ENCODE assay signal across 8 cellular contexts in the genomic region with DNA sequence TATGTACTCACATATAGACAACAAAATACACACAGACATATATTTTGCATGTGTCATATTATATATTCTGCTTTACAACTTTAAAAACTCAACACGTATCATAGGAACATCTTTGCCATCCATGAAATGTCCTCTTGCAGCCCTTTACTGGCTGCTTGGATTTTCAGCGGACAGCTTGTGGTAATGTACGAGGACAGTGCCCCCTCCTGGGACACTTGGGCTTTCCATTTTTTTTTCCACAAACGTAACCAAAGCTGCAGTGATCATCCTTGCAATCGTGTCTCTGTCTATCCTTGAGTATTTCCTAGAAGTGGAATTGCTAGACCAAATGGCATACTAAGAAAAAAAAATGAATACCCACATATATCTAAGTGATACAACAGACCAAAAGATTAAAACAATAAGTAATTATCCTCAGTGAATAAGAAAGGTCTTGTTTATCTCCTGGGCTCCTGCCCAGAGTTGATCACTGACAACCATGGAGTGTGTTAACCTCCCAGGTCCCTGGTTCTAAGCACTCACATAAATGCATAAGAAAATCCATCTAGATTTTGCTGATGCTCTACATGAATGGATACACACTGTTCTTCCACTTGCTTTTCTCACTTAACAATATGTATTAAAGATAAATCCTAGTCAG. TPM values are rescaled to one million over a fixed set of nuclear protein-coding genes. Genes with fewer than 3 reads are reported as not detected.
A peak's percentile ranks its signal among the peaks of the same experiment; 100 is the strongest.
DNase-seq lines count a peak whose midpoint lies in the region; ATAC-seq and TF ChIP-seq lines count a peak whose summit lies in the region.

No MANE protein-coding gene starts in this region.

- H3K27ac ChIP-seq in adrenal gland (no peak overlapping the region), smooth muscle cell (ENCODE audit: low read depth) (no peak overlapping the region)

- TF ChIP-seq CTCF in Loucy (conservative IDR thresholded peaks at IDR 0.05; ENCODE audit: low read length), result peak; percentile 80
- TF ChIP-seq CTCF in adrenal gland (IDR thresholded peaks at IDR 0.05), result peak; percentile 36 to 62 (median 52)
- peak; percentile 74 for TF ChIP-seq CTCF in smooth muscle cell (IDR thresholded peaks at IDR 0.05; ENCODE audit: borderline replicate concordance, insufficient read depth, poor library complexity, severe bottlenecking)

- no peaks in the 10 kb centered on the region for H3K36me3 ChIP-seq in Loucy (ENCODE audit: insufficient read depth, low read length)
- H3K36me3 ChIP-seq in adrenal gland (replicated peaks in 1 of 2), result no peaks in the 10 kb centered on the region
- H3K36me3 ChIP-seq in smooth muscle cell (ENCODE audit: low read depth), result no peaks in the 10 kb centered on the region

- H3K79me2 ChIP-seq in Loucy (ENCODE audit: insufficient read depth, low read length), result no peaks in the 10 kb centered on the region
- H3K79me2 ChIP-seq in smooth muscle cell (ENCODE audit: low read depth), result no peaks in the 10 kb centered on the region

- no peaks in the 10 kb centered on the region for H3K9me3 ChIP-seq in Loucy (ENCODE audit: insufficient read depth, low read depth, low read length)
- no peaks in the 10 kb centered on the region for H3K9me3 ChIP-seq in adrenal gland (replicated peaks in 1 of 3)
- H3K9me3 ChIP-seq in smooth muscle cell (replicated peaks; ENCODE audit: low read depth), result no peaks in the 10 kb centered on the region

- WGBS in adrenal gland, 4 donors, result 0 to 3% (median 1%) methylated on average over 5 of the region's 5 CpGs
- 8% methylated on average over 5 of the region's 5 CpGs for WGBS in smooth muscle cell (ENCODE audit: low lambda C conversion rate)

- H3K4me3 ChIP-seq in Loucy (ENCODE audit: low read length, poor library complexity, severe bottlenecking) (no peak overlapping the region), adrenal gland (no peak overlapping the region), smooth muscle cell (no peak overlapping the region)

- no peak overlapping the region for H3K9ac ChIP-seq in Loucy (ENCODE audit: low read depth, low read length, poor library complexity, severe bottlenecking)
- no peak overlapping the region for H3K9ac ChIP-seq in smooth muscle cell (ENCODE audit: low read depth)

- intact Hi-C loops in adrenal gland (cut with DNase I) (no loop called here), left ventricle myocardium superior (cut with micrococcal nuclease) (no loop called here)

- DNase-seq in DMS53 (lab: John Stamatoyannopoulos, UW) (peak; percentile 69), adrenal gland (peak; percentile 26 to 61 (median 46)), left ventricle myocardium superior (no peak), smooth muscle cell (lab: John Stamatoyannopoulos, UW; ENCODE audit: unreplicated experiment) (no peak), NCI-H2107 treated with DMSO at 0.1 percent for 48 hours (lab: John Stamatoyannopoulos, UW; ENCODE audit: unreplicated experiment) (no peak)

- ATAC-seq in left ventricle myocardium superior, result peak; percentile 60
- ATAC-seq in GM19328 (IDR thresholded peaks at IDR 0.05; ENCODE audit: unreplicated experiment), result no peak
- no peak for ATAC-seq in HG02870 (IDR thresholded peaks at IDR 0.05; ENCODE audit: unreplicated experiment)

- no peaks in the 10 kb centered on the region for H4K20me1 ChIP-seq in Loucy (ENCODE audit: insufficient read depth, low read length, poor library complexity, severe bottlenecking)
- H4K20me1 ChIP-seq in smooth muscle cell (ENCODE audit: low read depth), result no peaks in the 10 kb centered on the region

- H3K4me2 ChIP-seq in Loucy (ENCODE audit: low read depth, low read length, poor library complexity, severe bottlenecking) (no peak overlapping the region), smooth muscle cell (no peak overlapping the region)

- H3F3A ChIP-seq in Loucy (ENCODE audit: low read depth), result no peaks in the 10 kb centered on the region
- no peaks in the 10 kb centered on the region for H3F3A ChIP-seq in smooth muscle cell (ENCODE audit: low read depth)

- H3K4me1 ChIP-seq in Loucy (ENCODE audit: insufficient read depth, low read length, poor library complexity, severe bottlenecking), result no peaks in the 10 kb centered on the region
- H3K4me1 ChIP-seq in adrenal gland (replicated peaks in 1 of 2), result no peaks in the 10 kb centered on the region
- no peaks in the 10 kb centered on the region for H3K4me1 ChIP-seq in smooth muscle cell (ENCODE audit: low read depth)

- H3K27me3 ChIP-seq in Loucy (ENCODE audit: insufficient read depth, low read length, poor library complexity, severe bottlenecking), result no peaks in the 10 kb centered on the region
- H3K27me3 ChIP-seq in adrenal gland, result no peaks in the 10 kb centered on the region
- H3K27me3 ChIP-seq in smooth muscle cell (ENCODE audit: low read depth), result peaks cover 20% of the 10 kb centered on the region

- H2AFZ ChIP-seq in Loucy (ENCODE audit: low read length) (no peak overlapping the region), smooth muscle cell (ENCODE audit: low read depth) (no peak overlapping the region)

- no peak for TF ChIP-seq POLR2A in adrenal gland (IDR thresholded peaks at IDR 0.05)

- no peaks in the 10 kb centered on the region for H3K9me2 ChIP-seq in Loucy (replicated peaks; ENCODE audit: low read depth, low read length)

RNA-seq across cellular contexts. Expression of gene BPI, which starts 18.1 kb away (rescaled TPM):
- total RNA-seq in adrenal gland (under 1 TPM in 6 of 8 donors, not detected in 2; 0.15 to 0.74 (median 0.35) TPM), left ventricle myocardium superior (not detected), smooth muscle cell (not detected in 2 replicates)
- polyA plus RNA-seq in adrenal gland (under 1 TPM; 0.13 to 0.18 (median 0.16) TPM), smooth muscle cell (not detected in 2 replicates)

RNA-seq across cellular contexts. Expression of gene LBP, which starts 24.2 kb away (rescaled TPM):
- total RNA-seq in adrenal gland, result 1 to 10 TPM in 1 of 8 donors, under 1 TPM in 6, not detected in 1; 0.15 to 2.0 (median 0.51) TPM
- under 1 TPM; 0.24 to 0.57 (median 0.32) TPM for polyA plus RNA-seq in adrenal gland
- total RNA-seq in left ventricle myocardium superior, result 0.25 TPM
- total RNA-seq in smooth muscle cell, result not detected in 2 replicates
- not detected in 2 replicates for polyA plus RNA-seq in smooth muscle cell

Comparison
In these comparisons a context has a peak if more than half of its experiments do, and no peak if none do; other contexts are left out.
1. DNase-seq: peak in DMS53 (single experiment) and adrenal gland (7 of 7); none in left ventricle myocardium superior (single experiment), smooth muscle cell (single experiment) and NCI-H2107 treated with DMSO at 0.1 percent for 48 hours (single experiment).
2. Peak in every context shown above with its lines, with median percentiles within 50 percentile points of each other: CTCF ChIP-seq.